ENCODE assay signal across 8 cellular contexts in genomic region chr1:203325004-203325417, GRCh38. TPM values are rescaled to one million over a fixed set of nuclear protein-coding genes. Genes with fewer than 3 reads are reported as not detected.
DNase-seq lines count a peak whose midpoint lies in the region; ATAC-seq and TF ChIP-seq lines count a peak whose summit lies in the region.

No MANE protein-coding gene starts in this region.

- no peak for TF ChIP-seq CTCF in nephron (IDR thresholded peaks at IDR 0.05; ENCODE audit: unreplicated experiment in 3 of 3)

- peak overlapping the region in 2 of 3 experiments; percentile 49 to 52 for H3K4me3 Mint-ChIP-seq in nephron

- no peaks in the 10 kb centered on the region for H3K9me3 Mint-ChIP-seq in nephron

- H3K36me3 ChIP-seq in aorta (ENCODE audit: control insufficient read depth in 1 of 2, insufficient read depth in 2 of 2, low read length in 1 of 2), result no peaks in the 10 kb centered on the region

- WGBS in aorta, 2 donors, result 81 to 84% methylated on average over 5 of the region's 5 CpGs

- H3K9me3 ChIP-seq in aorta (ENCODE audit: control insufficient read depth, low read length), result no peaks in the 10 kb centered on the region

- H3K4me1 Mint-ChIP-seq in nephron, result peaks cover 90% of the 10 kb centered on the region

- H3K36me3 Mint-ChIP-seq in nephron (ENCODE audit: low read depth), result no peaks in the 10 kb centered on the region

- H3K27ac Mint-ChIP-seq in nephron, result peak overlapping the region; percentile 97 to 98 (median 97)

- peak; percentile 25 for ATAC-seq in HG03280 (IDR thresholded peaks at IDR 0.05; ENCODE audit: unreplicated experiment)
- no peak for ATAC-seq in aorta (ENCODE audit: low FRiP score)

- H3K27ac ChIP-seq in aorta (ENCODE audit: low read depth in 1 of 2, low read length in 2 of 2), result no peak overlapping the region

- no peak overlapping the region for H3K4me3 ChIP-seq in aorta (ENCODE audit: low read length in 2 of 2)

- intact Hi-C loops in aorta (cut with DNase I), result no loop called here

- no peaks in the 10 kb centered on the region for H3K27me3 ChIP-seq in aorta (ENCODE audit: control insufficient read depth in 1 of 2, insufficient read depth in 2 of 2, low read length in 1 of 2)

- H3K4me1 ChIP-seq in aorta (ENCODE audit: control insufficient read depth in 1 of 2, insufficient read depth in 2 of 2, low read length in 2 of 2), result no peaks in the 10 kb centered on the region

- peak; percentile 29 for DNase-seq in SKM-1 (lab: John Stamatoyannopoulos, UW; ENCODE audit: unreplicated experiment)
- no peak for DNase-seq in SKM-1 treated with dmso at 0.1 percent for 144 hours (lab: John Stamatoyannopoulos, UW; ENCODE audit: unreplicated experiment)
- peak; percentile 96 for DNase-seq in astrocyte of the hippocampus (ENCODE audit: low read depth, low spot score)
- no peak for DNase-seq in SK-N-DZ (ENCODE audit: low spot score)
- no peak for DNase-seq in aorta

- H3K27me3 Mint-ChIP-seq in nephron (ENCODE audit: low read depth), result no peaks in the 10 kb centered on the region

- TF ChIP-seq POLR2A in Raji (IDR thresholded peaks at IDR 0.05; ENCODE audit: insufficient read depth, low read depth, low read length), result peak; percentile 80

RNA-seq across cellular contexts. Expression of gene BTG2, which starts 19.7 kb away (rescaled TPM):
- polyA plus RNA-seq in SK-N-DZ (2014; cell fraction: cytosol; rRNA removed), result 3.5 and 7.4 TPM in 2 replicates
- polyA plus RNA-seq in SK-N-DZ (2014; cell fraction: nucleus; rRNA removed), result 5.1 and 5.3 TPM in 2 replicates
- total RNA-seq in aorta, result 100 to 1,000 TPM in 1 of 2 donors, 10 to 100 TPM in 1; 51.6 to 302 TPM
- 100 to 1,000 TPM in 1 of 2 donors, 10 to 100 TPM in 1; 36.2 to 117 TPM for polyA plus RNA-seq in aorta

RNA-seq across cellular contexts. Expression of gene FMOD, which starts 25.9 kb away (rescaled TPM):
- 0.14 and 0.19 TPM in 2 replicates for polyA plus RNA-seq in SK-N-DZ (2014; cell fraction: cytosol; rRNA removed)
- polyA plus RNA-seq in SK-N-DZ (2014; cell fraction: nucleus; rRNA removed), result 0.14 TPM in 1 of 2 replicates, not detected in the other
- 100 to 1,000 TPM; 204 to 353 TPM for total RNA-seq in aorta
- 100 to 1,000 TPM; 159 to 177 TPM for polyA plus RNA-seq in aorta

Comparison
In these comparisons a context has a peak if more than half of its experiments do, and no peak if none do; other contexts are left out.
1. DNase-seq: peak in SKM-1 (single experiment) and astrocyte of the hippocampus (single experiment); none in SKM-1 treated with dmso at 0.1 percent for 144 hours (single experiment), SK-N-DZ (single experiment) and aorta (0 of 2).